ENCODE assay signal across 8 cellular contexts in genomic region chr2:231707625-231708049, GRCh38. TPM values are rescaled to one million over a fixed set of nuclear protein-coding genes. Genes with fewer than 3 reads are reported as not detected.
A peak's percentile ranks its signal among the peaks of the same experiment; 100 is the strongest.
DNase-seq lines count a peak whose midpoint lies in the region; ATAC-seq lines count a peak whose summit lies in the region.

No MANE protein-coding gene starts in this region.

- DNase-seq in Right ventricle myocardium superior (peak; percentile 85), left ventricle myocardium superior (no peak), SJSA1 (ENCODE audit: low read depth in 1 of 2, low spot score in 2 of 2) (no peak), caudate nucleus (lab: John Stamatoyannopoulos, UW) (peak in 12 of 61 donors; percentile 44 to 93 (median 80)), lung microvascular endothelial cell (ENCODE audit: low read depth in 2 of 2) (peak; percentile 51 to 68), SKM-1 (lab: John Stamatoyannopoulos, UW; ENCODE audit: unreplicated experiment) (no peak), NOMO-1 (lab: John Stamatoyannopoulos, UW; ENCODE audit: unreplicated experiment in 2 of 2) (no peak)

- peak overlapping the region; percentile 54 for H3K4me3 ChIP-seq in SJSA1

- peaks cover 42% of the 10 kb centered on the region for H3K36me3 ChIP-seq in SJSA1

- peaks cover 51% of the 10 kb centered on the region for H3K4me1 ChIP-seq in SJSA1 (replicated peaks)

- intact Hi-C loops in Right ventricle myocardium superior (cut with DNase I) (loop anchor here (5.0 kb wide), 1 partner anchor 40 kb away; no protein-coding TSS in a partner anchor), left ventricle myocardium superior (cut with micrococcal nuclease) (no loop called here)

- H3K27ac ChIP-seq in SJSA1 = peak overlapping the region; percentile 96
- H3K27ac ChIP-seq in caudate nucleus (ENCODE audit: low read depth, low read length) = peak overlapping the region; percentile 100
- peak overlapping the region; percentile 100 for H3K27ac ChIP-seq in temporal lobe (ENCODE audit: low read depth, low read length)

- no peaks in the 10 kb centered on the region for H3K27me3 ChIP-seq in SJSA1 (replicated peaks)

- ATAC-seq in Right ventricle myocardium superior (ENCODE audit: poor library complexity) (no peak), left ventricle myocardium superior (no peak)

- H3K9me3 ChIP-seq in SJSA1 (replicated peaks) = peaks cover 8% of the 10 kb centered on the region; the same call in 1 of the 2 replicates

RNA-seq across cellular contexts. Expression of gene PTMA, which starts 0.7 kb away (rescaled TPM):
- total RNA-seq in Right ventricle myocardium superior = 195 TPM
- 207 TPM for total RNA-seq in left ventricle myocardium superior
- 971 and 998 TPM in 2 replicates for total RNA-seq in SJSA1 (2014; rRNA removed; shearing (Covaris generic))
- 822 and 928 TPM in 2 replicates for total RNA-seq in lung microvascular endothelial cell
- 458 TPM for total RNA-seq in temporal lobe

Comparison
In these comparisons a context has a peak if more than half of its experiments do, and no peak if none do; other contexts are left out.
1. DNase-seq: peak in Right ventricle myocardium superior (single experiment) and lung microvascular endothelial cell (2 of 2); none in left ventricle myocardium superior (single experiment), SJSA1 (0 of 2), SKM-1 (single experiment) and NOMO-1 (0 of 2).
2. Peak in every context shown above with its lines, with median percentiles within 50 percentile points of each other: H3K27ac ChIP-seq.